ENCODE assay signal across 9 cellular contexts in the genomic region with DNA sequence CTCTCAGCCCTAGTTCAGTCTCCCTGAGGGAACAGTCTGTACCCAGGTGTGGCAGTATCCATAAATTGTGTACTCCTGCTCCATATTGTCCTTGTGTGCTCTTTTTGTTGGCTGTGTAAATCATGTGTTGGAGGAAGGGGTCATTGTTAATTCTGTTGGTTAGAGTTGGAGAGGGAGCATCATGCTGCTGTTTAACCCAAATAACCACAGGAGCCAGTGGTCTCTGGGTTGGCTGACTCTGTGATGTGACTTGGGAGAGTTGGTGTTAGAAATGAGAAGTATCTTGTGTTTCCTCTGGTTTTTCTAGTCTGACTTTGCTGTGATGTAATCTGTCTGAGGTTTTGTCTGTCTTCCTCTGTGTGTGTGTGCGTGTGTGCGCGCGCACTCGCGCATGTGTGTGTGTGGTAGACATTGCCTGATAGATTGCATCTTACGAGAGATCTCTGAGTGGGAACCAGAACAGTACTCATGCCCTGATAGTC. TPM values are rescaled to one million over a fixed set of nuclear protein-coding genes. Genes with fewer than 3 reads are reported as not detected.
DNase-seq lines count a peak whose midpoint lies in the region; ATAC-seq and TF ChIP-seq lines count a peak whose summit lies in the region.
"Had no signal": no experiment of that assay in that cellular context is flagged by ENCODE, and none has a peak within 500 bp of the region (broad histone marks: within the 10 kb centered on the region; RNA-seq: fewer than 3 reads in every experiment).

No MANE protein-coding gene starts in this region.

- peak overlapping the region; percentile 95 for H3K27ac Mint-ChIP-seq in activated CD8-positive, alpha-beta T cell treated with anti-CD3 and anti-CD28 coated beads for 36 hours
- H3K27ac Mint-ChIP-seq in endothelial cell (ENCODE audit: unreplicated experiment) = peak overlapping the region; percentile 95
- peak overlapping the region; percentile 87 for H3K27ac Mint-ChIP-seq in type B pancreatic cell

- POLR2A ChIA-PET in activated CD8-positive, alpha-beta T cell treated with anti-CD3 and anti-CD28 coated beads for 36 hours (lab: Charles Lee) = interaction anchor here (0.6 kb wide), 1 partner anchor 108 kb away, joined by 5 read pairs; no protein-coding TSS in a partner anchor

- peaks cover 36% of the 10 kb centered on the region for H3K4me1 Mint-ChIP-seq in activated CD8-positive, alpha-beta T cell treated with anti-CD3 and anti-CD28 coated beads for 36 hours (ENCODE audit: low read depth)
- peaks cover 59% of the 10 kb centered on the region for H3K4me1 Mint-ChIP-seq in endothelial cell (ENCODE audit: unreplicated experiment)
- peaks cover 37% of the 10 kb centered on the region for H3K4me1 Mint-ChIP-seq in type B pancreatic cell (ENCODE audit: unreplicated experiment)

- peak; percentile 75 for DNase-seq in Ammon's horn (ENCODE audit: low spot score)
- DNase-seq in HT1080 (ENCODE audit: low read depth) = peak; percentile 38
- DNase-seq in activated CD8-positive, alpha-beta T cell treated with anti-CD3 and anti-CD28 coated beads for 36 hours = peak; percentile 92
- DNase-seq in endothelial cell (ENCODE audit: low spot score) = no peak
- peak; percentile 88 for DNase-seq in pons (ENCODE audit: low spot score)
- DNase-seq in type B pancreatic cell (ENCODE audit: extremely low spot score, unreplicated experiment) = no peak
- no peak for DNase-seq in foreskin melanocyte

- intact Hi-C loops in activated CD8-positive, alpha-beta T cell treated with anti-CD3 and anti-CD28 coated beads for 36 hours (cut with micrococcal nuclease) = loop anchor here (2.0 kb wide), 1 partner anchor 49 kb away; no protein-coding TSS in a partner anchor

- peak overlapping the region; percentile 54 for H3K4me3 Mint-ChIP-seq in activated CD8-positive, alpha-beta T cell treated with anti-CD3 and anti-CD28 coated beads for 36 hours
- H3K4me3 Mint-ChIP-seq in endothelial cell (ENCODE audit: unreplicated experiment) (peak overlapping the region; percentile 70), type B pancreatic cell (no peak overlapping the region)

- peaks cover 11% of the 10 kb centered on the region for H3K36me3 Mint-ChIP-seq in activated CD8-positive, alpha-beta T cell treated with anti-CD3 and anti-CD28 coated beads for 36 hours (ENCODE audit: low read depth)
- H3K36me3 Mint-ChIP-seq in endothelial cell (ENCODE audit: low read depth, unreplicated experiment) (peaks cover 47% of the 10 kb centered on the region), type B pancreatic cell (peaks cover 50% of the 10 kb centered on the region)

- no peaks in the 10 kb centered on the region for H3K9me3 Mint-ChIP-seq in activated CD8-positive, alpha-beta T cell treated with anti-CD3 and anti-CD28 coated beads for 36 hours
- H3K9me3 Mint-ChIP-seq in endothelial cell (ENCODE audit: unreplicated experiment) (no peaks in the 10 kb centered on the region), type B pancreatic cell (peaks cover 5% of the 10 kb centered on the region)

- CTCF ChIA-PET in activated CD8-positive, alpha-beta T cell treated with anti-CD3 and anti-CD28 coated beads for 36 hours (lab: Charles Lee) = interaction anchor here (0.9 to 2.2 kb wide), 6 partner anchors 9 to 717 kb away, joined by 3 to 16 read pairs (median 3); a partner anchor contains a TSS

- peak; percentile 78 for ATAC-seq in GM21360 (IDR thresholded peaks at IDR 0.05; ENCODE audit: unreplicated experiment)
- ATAC-seq in activated CD8-positive, alpha-beta T cell treated with anti-CD3 and anti-CD28 coated beads for 36 hours = peak; percentile 95

- no peak for TF ChIP-seq CTCF in activated CD8-positive, alpha-beta T cell treated with anti-CD3 and anti-CD28 coated beads for 36 hours (IDR thresholded peaks at IDR 0.05)
- TF ChIP-seq CTCF in endothelial cell (IDR thresholded peaks at IDR 0.05; ENCODE audit: unreplicated experiment) (no peak), type B pancreatic cell (conservative IDR thresholded peaks at IDR 0.05) (no peak)

- no peaks in the 10 kb centered on the region for H3K27me3 Mint-ChIP-seq in activated CD8-positive, alpha-beta T cell treated with anti-CD3 and anti-CD28 coated beads for 36 hours
- H3K27me3 Mint-ChIP-seq in endothelial cell (ENCODE audit: unreplicated experiment) (peaks cover 5% of the 10 kb centered on the region), type B pancreatic cell (no peaks in the 10 kb centered on the region)

RNA-seq across cellular contexts. Expression of a gene that starts 30.5 kb away (rescaled TPM):
- 41.4 and 49.5 TPM in 2 replicates for total RNA-seq in HT1080 (2014; rRNA removed; shearing (Covaris generic))
- 26.9 and 34.9 TPM in 2 replicates for polyA plus RNA-seq in HT1080 (2015; cell fraction: cytosol; rRNA removed)
- 86.4 and 93.6 TPM in 2 replicates for polyA plus RNA-seq in HT1080 (2015; cell fraction: nucleus; rRNA removed)
- total RNA-seq in activated CD8-positive, alpha-beta T cell treated with anti-CD3 and anti-CD28 coated beads for 36 hours = 1 to 10 TPM; 7.3 to 7.9 TPM
- 350 TPM for total RNA-seq in endothelial cell (ENCODE audit: unreplicated experiment)
- 187 and 253 TPM in 2 replicates for total RNA-seq in type B pancreatic cell (ENCODE audit: low replicate concordance)

RNA-seq across cellular contexts. Expression of a gene that starts 40.5 kb away (rescaled TPM):
- total RNA-seq in HT1080 (2014; rRNA removed; shearing (Covaris generic)) = not detected in 2 replicates
- polyA plus RNA-seq in HT1080 (2015; cell fraction: cytosol; rRNA removed) = not detected in 2 replicates
- not detected in 2 replicates for polyA plus RNA-seq in HT1080 (2015; cell fraction: nucleus; rRNA removed)
- total RNA-seq in activated CD8-positive, alpha-beta T cell treated with anti-CD3 and anti-CD28 coated beads for 36 hours = not detected
- not detected for total RNA-seq in endothelial cell (ENCODE audit: unreplicated experiment)
- total RNA-seq in type B pancreatic cell (ENCODE audit: low replicate concordance) = not detected in 2 replicates
- polyA plus RNA-seq: BJ had no signal

RNA-seq across cellular contexts. Expression of a gene that starts 50.8 kb away (rescaled TPM):
- total RNA-seq in HT1080 (2014; rRNA removed; shearing (Covaris generic)) = 134 and 180 TPM in 2 replicates
- 203 and 222 TPM in 2 replicates for polyA plus RNA-seq in HT1080 (2015; cell fraction: cytosol; rRNA removed)
- polyA plus RNA-seq in HT1080 (2015; cell fraction: nucleus; rRNA removed) = 91.3 and 92.9 TPM in 2 replicates
- total RNA-seq in activated CD8-positive, alpha-beta T cell treated with anti-CD3 and anti-CD28 coated beads for 36 hours = 100 to 1,000 TPM; 257 to 265 TPM
- total RNA-seq in endothelial cell (ENCODE audit: unreplicated experiment) (210 TPM), type B pancreatic cell (ENCODE audit: low replicate concordance) (107 and 144 TPM in 2 replicates)

Comparison
In these comparisons a context has a peak if more than half of its experiments do, and no peak if none do; other contexts are left out.
1. DNase-seq: peak in Ammon's horn (single experiment), HT1080 (single experiment), activated CD8-positive, alpha-beta T cell treated with anti-CD3 and anti-CD28 coated beads for 36 hours (single experiment) and pons (single experiment); none in endothelial cell (single experiment), type B pancreatic cell (single experiment) and foreskin melanocyte (single experiment).
2. Peak in every context shown above with its lines, with median percentiles within 50 percentile points of each other: H3K27ac Mint-ChIP-seq.